ENCODE assay signal across 13 cellular contexts in the genomic region with DNA sequence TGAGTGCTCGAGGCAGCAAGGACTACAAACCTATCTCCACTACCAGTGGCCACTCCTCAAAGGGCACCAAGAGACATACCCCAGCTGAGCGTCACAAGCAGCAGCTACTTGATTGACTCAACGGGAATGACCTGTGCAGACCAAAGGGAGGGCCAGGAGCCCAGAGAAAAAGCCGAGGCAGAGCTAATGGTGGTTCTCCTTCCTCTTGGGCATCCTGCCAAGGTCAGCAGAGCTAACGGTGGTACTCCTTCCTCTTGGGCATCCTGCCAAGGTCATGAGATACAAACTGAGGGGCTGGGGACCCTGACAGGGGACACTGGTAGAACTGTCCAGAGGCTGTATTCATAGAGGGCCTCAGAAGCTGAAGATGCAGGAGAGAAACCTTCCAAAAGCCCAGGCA.
DNase-seq lines count a peak whose midpoint lies in the region; ATAC-seq, FAIRE-seq and TF ChIP-seq lines count a peak whose summit lies in the region.
"Had no signal": no experiment of that assay in that cellular context is flagged by ENCODE, and none has a peak within 500 bp of the region (broad histone marks: within the 10 kb centered on the region; RNA-seq: fewer than 3 reads in every experiment).

No MANE protein-coding gene starts in this region.

- no peak overlapping the region for H2AFZ ChIP-seq in parathyroid adenoma

- no peak overlapping the region for H3K4me3 ChIP-seq in BLaER1 treated with 17β-estradiol and CSF1 and Interleukin-3, amounts not matched to agents 10 nM and 100 nM
- no peak overlapping the region for H3K4me3 ChIP-seq in parathyroid adenoma (ENCODE audit: low read depth, low read length)
- H3K4me3 ChIP-seq: ascending aorta, SJCRH30 had no signal

- H3K79me2 ChIP-seq in parathyroid adenoma, result peaks cover 48% of the 10 kb centered on the region

- TF ChIP-seq CTCF in parathyroid adenoma (IDR thresholded peaks at IDR 0.05), result no peak

- peak overlapping the region in 5 of 11 experiments; percentile 0 to 34 (median 30); a peak in 7 of 22 replicates for H3K9ac ChIP-seq in BLaER1 treated with 17β-estradiol and CSF1 and Interleukin-3, amounts not matched to agents 10 nM and 100 nM
- no peak overlapping the region for H3K9ac ChIP-seq in parathyroid adenoma

- ATAC-seq in activated CD4-positive, CD25-positive, alpha-beta regulatory T cell treated with anti-CD3 and anti-CD28 coated beads, Interleukin-2, amount 50 U/mL, for 24 hours, result no peak
- ATAC-seq in GM21717 (IDR thresholded peaks at IDR 0.05; ENCODE audit: unreplicated experiment) (no peak), HG02759 (IDR thresholded peaks at IDR 0.05; ENCODE audit: unreplicated experiment) (no peak)

- H3K4me1 ChIP-seq in BLaER1 treated with 17β-estradiol and CSF1 and Interleukin-3, amounts not matched to agents 10 nM and 100 nM, result peaks cover 45 to 97% (median 66%) of the 10 kb centered on the region in 10 experiments
- peaks cover 50% of the 10 kb centered on the region for H3K4me1 ChIP-seq in parathyroid adenoma

- peak overlapping the region in 10 of 11 experiments; percentile 14 to 86 (median 75); a peak in 19 of 22 replicates for H3K27ac ChIP-seq in BLaER1 treated with 17β-estradiol and CSF1 and Interleukin-3, amounts not matched to agents 10 nM and 100 nM
- peak overlapping the region; percentile 34 for H3K27ac ChIP-seq in parathyroid adenoma
- H3K27ac ChIP-seq: SJCRH30 had no signal

- no peak for DNase-seq in GM12891 (ENCODE audit: insufficient read length, low spot score)
- DNase-seq in dermis blood vessel endothelial cell, result peak; percentile 29
- no peak for DNase-seq in posterior vena cava (ENCODE audit: low spot score)
- DNase-seq: NCI-H1436 treated with DMSO at 0.1 percent for 48 hours; NCI-H526 treated with DMSO at 0.1 percent for 48 hours; SJCRH30; stimulated activated CD8-positive, alpha-beta memory T cell treated with anti-CD3 and anti-CD28 coated beads, Interleukin-4, amount 100 ng/mL, for 48 hours had no signal

- H3K27me3 ChIP-seq in BLaER1 treated with 17β-estradiol and CSF1 and Interleukin-3, amounts not matched to agents 10 nM and 100 nM, result no peaks in the 10 kb centered on the region
- no peaks in the 10 kb centered on the region for H3K27me3 ChIP-seq in parathyroid adenoma (ENCODE audit: control insufficient read depth, insufficient read depth, low read length)
- H3K27me3 ChIP-seq: ascending aorta, SJCRH30 had no signal

- intact Hi-C loops in posterior vena cava (cut with DNase I), result no loop called here

- H3K36me3 ChIP-seq in BLaER1 treated with 17β-estradiol and CSF1 and Interleukin-3, amounts not matched to agents 10 nM and 100 nM, result peaks cover 11 to 78% (median 57%) of the 10 kb centered on the region in 11 experiments
- H3K36me3 ChIP-seq in parathyroid adenoma (ENCODE audit: control insufficient read depth, insufficient read depth, low read length), result no peaks in the 10 kb centered on the region

- TF ChIP-seq POLR2A in GM12891 (IDR thresholded peaks at IDR 0.05; ENCODE audit: low read depth, low read length), result no peak

- H3K4me2 ChIP-seq in BLaER1 treated with 17β-estradiol and CSF1 and Interleukin-3, amounts not matched to agents 10 nM and 100 nM, result peak overlapping the region; percentile 68 to 91 (median 86)
- no peak overlapping the region for H3K4me2 ChIP-seq in parathyroid adenoma (ENCODE audit: low read length)

- peaks cover 0 to 19% (median 9%) of the 10 kb centered on the region in 11 experiments; a peak in 14 of 22 replicates for H4K20me1 ChIP-seq in BLaER1 treated with 17β-estradiol and CSF1 and Interleukin-3, amounts not matched to agents 10 nM and 100 nM

- no peaks in the 10 kb centered on the region for H3K9me3 ChIP-seq in BLaER1 treated with 17β-estradiol and CSF1 and Interleukin-3, amounts not matched to agents 10 nM and 100 nM (replicated peaks in 1 of 11)
- H3K9me3 ChIP-seq in parathyroid adenoma (ENCODE audit: control insufficient read depth, low read length), result no peaks in the 10 kb centered on the region
- H3K9me3 ChIP-seq: ascending aorta, SJCRH30 had no signal

- FAIRE-seq in GM12891 (lab: Jason Lieb, UNC), result peak; percentile 28

TF ChIP-seq in GM12891, 5 proteins besides CTCF, POLR2A, EP300 and RAD21:
- TF ChIP-seq POU2F2 (IDR thresholded peaks at IDR 0.05; ENCODE audit: low read depth, low read length) (no peak), POLR2AphosphoS5 (IDR thresholded peaks at IDR 0.05; ENCODE audit: low read depth, low read length) (no peak), SPI1 (IDR thresholded peaks at IDR 0.05; ENCODE audit: low read depth, low read length) (no peak), TAF1 (IDR thresholded peaks at IDR 0.05; ENCODE audit: low read depth, low read length) (no peak), PAX5 (IDR thresholded peaks at IDR 0.05; ENCODE audit: insufficient read depth, low read length, severe bottlenecking) (no peak)
